1 cellular context compared by ENCODE assay signal in the genomic region with DNA sequence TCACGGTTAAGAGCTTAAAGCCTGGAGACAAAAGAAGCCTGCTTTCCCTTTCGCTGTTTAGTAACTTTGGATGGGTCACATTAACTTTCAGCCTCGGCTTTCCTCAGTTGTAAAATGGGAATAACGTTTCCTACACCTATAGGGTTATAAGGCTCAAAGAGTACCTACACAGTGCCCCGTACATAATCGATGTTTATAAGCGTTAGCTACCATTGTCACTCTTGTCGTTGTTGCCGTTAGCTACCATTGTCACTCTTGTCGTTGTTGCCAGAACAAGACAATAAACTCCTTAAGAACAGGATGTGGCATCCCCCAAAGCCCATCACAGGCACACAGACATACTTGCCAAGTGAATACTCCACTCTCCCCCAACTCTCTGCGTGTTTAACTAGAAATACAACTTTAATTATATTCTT.
TF ChIP-seq lines count a peak whose summit lies in the region.

No MANE protein-coding gene starts in this region.

TF ChIP-seq in WTC11, 78 proteins besides CTCF, POLR2A, EP300 and RAD21 (continued from another document):
- TF ChIP-seq, protein P1, sequence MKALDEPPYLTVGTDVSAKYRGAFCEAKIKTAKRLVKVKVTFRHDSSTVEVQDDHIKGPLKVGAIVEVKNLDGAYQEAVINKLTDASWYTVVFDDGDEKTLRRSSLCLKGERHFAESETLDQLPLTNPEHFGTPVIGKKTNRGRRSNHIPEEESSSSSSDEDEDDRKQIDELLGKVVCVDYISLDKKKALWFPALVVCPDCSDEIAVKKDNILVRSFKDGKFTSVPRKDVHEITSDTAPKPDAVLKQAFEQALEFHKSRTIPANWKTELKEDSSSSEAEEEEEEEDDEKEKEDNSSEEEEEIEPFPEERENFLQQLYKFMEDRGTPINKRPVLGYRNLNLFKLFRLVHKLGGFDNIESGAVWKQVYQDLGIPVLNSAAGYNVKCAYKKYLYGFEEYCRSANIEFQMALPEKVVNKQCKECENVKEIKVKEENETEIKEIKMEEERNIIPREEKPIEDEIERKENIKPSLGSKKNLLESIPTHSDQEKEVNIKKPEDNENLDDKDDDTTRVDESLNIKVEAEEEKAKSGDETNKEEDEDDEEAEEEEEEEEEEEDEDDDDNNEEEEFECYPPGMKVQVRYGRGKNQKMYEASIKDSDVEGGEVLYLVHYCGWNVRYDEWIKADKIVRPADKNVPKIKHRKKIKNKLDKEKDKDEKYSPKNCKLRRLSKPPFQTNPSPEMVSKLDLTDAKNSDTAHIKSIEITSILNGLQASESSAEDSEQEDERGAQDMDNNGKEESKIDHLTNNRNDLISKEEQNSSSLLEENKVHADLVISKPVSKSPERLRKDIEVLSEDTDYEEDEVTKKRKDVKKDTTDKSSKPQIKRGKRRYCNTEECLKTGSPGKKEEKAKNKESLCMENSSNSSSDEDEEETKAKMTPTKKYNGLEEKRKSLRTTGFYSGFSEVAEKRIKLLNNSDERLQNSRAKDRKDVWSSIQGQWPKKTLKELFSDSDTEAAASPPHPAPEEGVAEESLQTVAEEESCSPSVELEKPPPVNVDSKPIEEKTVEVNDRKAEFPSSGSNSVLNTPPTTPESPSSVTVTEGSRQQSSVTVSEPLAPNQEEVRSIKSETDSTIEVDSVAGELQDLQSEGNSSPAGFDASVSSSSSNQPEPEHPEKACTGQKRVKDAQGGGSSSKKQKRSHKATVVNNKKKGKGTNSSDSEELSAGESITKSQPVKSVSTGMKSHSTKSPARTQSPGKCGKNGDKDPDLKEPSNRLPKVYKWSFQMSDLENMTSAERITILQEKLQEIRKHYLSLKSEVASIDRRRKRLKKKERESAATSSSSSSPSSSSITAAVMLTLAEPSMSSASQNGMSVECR (CRISPR knock-in tag; IDR thresholded peaks at IDR 0.05; ENCODE audit: borderline replicate concordance): no peak
- TF ChIP-seq GTF2I (CRISPR knock-in tag; conservative IDR thresholded peaks at IDR 0.05) (no peak), TCF7 (CRISPR knock-in tag; IDR thresholded peaks at IDR 0.05; ENCODE audit: low read depth) (no peak), EMX1 (CRISPR knock-in tag; IDR thresholded peaks at IDR 0.05) (no peak), ZNF512 (CRISPR knock-in tag; IDR thresholded peaks at IDR 0.05; ENCODE audit: borderline replicate concordance) (no peak), HMGXB4 (CRISPR knock-in tag; IDR thresholded peaks at IDR 0.05) (no peak), ZMAT4 (CRISPR knock-in tag; IDR thresholded peaks at IDR 0.05) (no peak)
